24 cellular contexts compared by ENCODE assay signal in genomic region chr15:66162286-66162685, GRCh38.
"Had no signal": no experiment of that assay in that cellular context is flagged by ENCODE, and none has a peak within 500 bp of the region (broad histone marks: within the 10 kb centered on the region; RNA-seq: fewer than 3 reads in every experiment).

No MANE protein-coding gene starts in this region.

- ATAC-seq: psoas muscle; right cardiac atrium; right lobe of liver; stimulated activated effector memory CD8-positive, alpha-beta T cell treated with anti-CD3 and anti-CD28 coated beads, Interleukin-12 subunit alpha, Interleukin-12 subunit beta, amount 100 ng/mL, for 72 hours had no signal

- H3K27ac ChIP-seq: neural progenitor cell, ovary, parathyroid adenoma, psoas muscle, right lobe of liver, sigmoid colon, stomach, thoracic aorta, thyroid gland, tibial nerve, upper lobe of left lung, vagina had no signal

- H2AFZ ChIP-seq: neural progenitor cell, parathyroid adenoma had no signal

- H3K9ac ChIP-seq: neural progenitor cell, parathyroid adenoma had no signal

- H3K4me2 ChIP-seq: neural progenitor cell had no signal

- H3K36me3 ChIP-seq: neural progenitor cell, ovary, right lobe of liver, sigmoid colon, stomach, thoracic aorta, thyroid gland, tibial nerve, upper lobe of left lung, vagina had no signal

- H3K4me3 ChIP-seq: neural progenitor cell, ovary, psoas muscle, right lobe of liver, sigmoid colon, stomach, thoracic aorta, thyroid gland, tibial nerve, upper lobe of left lung, vagina had no signal

- H3K27me3 ChIP-seq: neural progenitor cell, ovary, right lobe of liver, sigmoid colon, stomach, thyroid gland, tibial nerve, upper lobe of left lung, vagina had no signal

- DNase-seq: occipital lobe; ovary; psoas muscle; right cardiac atrium; right lobe of liver; sigmoid colon; small intestine; stimulated activated CD4-positive, alpha-beta T cell treated with anti-CD3 and anti-CD28 coated beads, Interleukin-15, amount 100 ng/mL, for 24 hours; stimulated activated CD4-positive, alpha-beta T cell treated with anti-CD3 and anti-CD28 coated beads, Interleukin-2, amount 100 ng/mL, for 24 hours; stimulated activated CD4-positive, alpha-beta T cell treated with anti-CD3 and anti-CD28 coated beads, Interleukin-2, amount 100 ng/mL, for 48 hours; stimulated activated CD4-positive, alpha-beta T cell treated with anti-CD3 and anti-CD28 coated beads, Interleukin-4, amount 100 ng/mL, for 24 hours; stimulated activated naive B cell treated with anti-CD40 and anti-IgM and Interleukin-4, amounts not matched to agents 10 μg/mL and 1 μg/mL and 100 μg/mL, for 72 hours; stimulated activated naive CD4-positive, alpha-beta T cell treated with Interleukin-2 at 50 U/mL for 16 hours; stomach; thyroid gland; trophoblast cell; upper lobe of left lung had no signal

- FAIRE-seq: small intestine, urothelium cell line had no signal

- H3K4me1 ChIP-seq: parathyroid adenoma, psoas muscle, right lobe of liver, sigmoid colon, stomach, thyroid gland, tibial nerve, upper lobe of left lung, vagina had no signal

- H3K79me2 ChIP-seq: parathyroid adenoma had no signal

- H3K9me3 ChIP-seq: ovary, psoas muscle, right lobe of liver, sigmoid colon, stomach, thoracic aorta, thyroid gland, tibial nerve, upper lobe of left lung, vagina had no signal
